Comparison of ENCODE assay signal across 31 cellular contexts in genomic region chr11:75934851-75935250, GRCh38.
"Had no signal": no experiment of that assay in that cellular context is flagged by ENCODE, and none has a peak within 500 bp of the region (broad histone marks: within the 10 kb centered on the region; RNA-seq: fewer than 3 reads in every experiment).

No MANE protein-coding gene starts in this region.

- H3K4me1 Mint-ChIP-seq: mesothelial cell of epicardium, nephron progenitor cell, neural progenitor cell had no signal

- DNase-seq: hypothalamus; immature natural killer cell; kidney; left colon; left lung; mesendoderm; naive B cell; natural killer cell; nephron progenitor cell; occipital lobe; stimulated activated CD4-positive, alpha-beta T cell treated with anti-CD3 and anti-CD28 coated beads, Interleukin-12 subunit alpha, Interleukin-12 subunit beta, amount 100 ng/mL, for 4 hours; stimulated activated CD4-positive, alpha-beta T cell treated with anti-CD3 and anti-CD28 coated beads, Interleukin-15, amount 100 ng/mL, for 24 hours; stimulated activated CD4-positive, alpha-beta T cell treated with anti-CD3 and anti-CD28 coated beads, Interleukin-2, amount 100 ng/mL, for 24 hours; stimulated activated CD4-positive, alpha-beta T cell treated with anti-CD3 and anti-CD28 coated beads, Interleukin-4, amount 100 ng/mL, for 1 hour; stimulated activated naive CD4-positive, alpha-beta T cell; tibial artery; trophoblast cell; upper lobe of right lung had no signal

- H3K4me3 ChIP-seq: left lung, lung, neural progenitor cell, right atrium auricular region, skin epidermis, suprapubic skin, thoracic aorta, tibial artery, upper lobe of right lung had no signal

- FAIRE-seq: islet of Langerhans, kidney, urothelium cell line had no signal

- H3K9me3 ChIP-seq: left lung, neutrophil, right atrium auricular region, suprapubic skin, thoracic aorta, tibial artery, upper lobe of right lung had no signal

- H3K27ac ChIP-seq: left lung, neural progenitor cell, neutrophil, parathyroid adenoma, right atrium auricular region, skin epidermis, suprapubic skin, thoracic aorta, tibial artery, upper lobe of right lung had no signal

- H3K9ac ChIP-seq: neural progenitor cell, parathyroid adenoma had no signal

- H3K27me3 Mint-ChIP-seq: naive B cell; stimulated activated naive CD8-positive, alpha-beta T cell treated with anti-CD3 and anti-CD28 coated beads, Interleukin-15, Interleukin-2, amounts not matched to agents 100 ng/mL and 50 ng/mL, for 24 hours had no signal

- H3K4me3 Mint-ChIP-seq: immature natural killer cell; mesothelial cell of epicardium; naive B cell; natural killer cell; nephron progenitor cell; neural progenitor cell; stimulated activated naive CD8-positive, alpha-beta T cell treated with anti-CD3 and anti-CD28 coated beads, Interleukin-15, Interleukin-2, amounts not matched to agents 100 ng/mL and 50 ng/mL, for 24 hours had no signal

- ATAC-seq: left colon, left lung, natural killer cell, sciatic nerve, upper lobe of right lung had no signal

- H3K27me3 ChIP-seq: left lung, neural progenitor cell, neutrophil, right atrium auricular region, suprapubic skin, tibial artery, upper lobe of right lung had no signal

- H3K4me2 ChIP-seq: neural progenitor cell had no signal

- H3K9me3 Mint-ChIP-seq: immature natural killer cell; naive B cell; natural killer cell; neural progenitor cell; stimulated activated naive CD8-positive, alpha-beta T cell treated with anti-CD3 and anti-CD28 coated beads, Interleukin-15, Interleukin-2, amounts not matched to agents 100 ng/mL and 50 ng/mL, for 24 hours had no signal

- H3K36me3 Mint-ChIP-seq: natural killer cell had no signal

- H3K36me3 ChIP-seq: left lung, neural progenitor cell, neutrophil, right atrium auricular region, suprapubic skin, thoracic aorta, tibial artery had no signal

- H2AFZ ChIP-seq: neural progenitor cell, parathyroid adenoma had no signal

- H3K4me1 ChIP-seq: neural progenitor cell, parathyroid adenoma, upper lobe of right lung had no signal
